8 cellular contexts compared by ENCODE assay signal in the genomic region with DNA sequence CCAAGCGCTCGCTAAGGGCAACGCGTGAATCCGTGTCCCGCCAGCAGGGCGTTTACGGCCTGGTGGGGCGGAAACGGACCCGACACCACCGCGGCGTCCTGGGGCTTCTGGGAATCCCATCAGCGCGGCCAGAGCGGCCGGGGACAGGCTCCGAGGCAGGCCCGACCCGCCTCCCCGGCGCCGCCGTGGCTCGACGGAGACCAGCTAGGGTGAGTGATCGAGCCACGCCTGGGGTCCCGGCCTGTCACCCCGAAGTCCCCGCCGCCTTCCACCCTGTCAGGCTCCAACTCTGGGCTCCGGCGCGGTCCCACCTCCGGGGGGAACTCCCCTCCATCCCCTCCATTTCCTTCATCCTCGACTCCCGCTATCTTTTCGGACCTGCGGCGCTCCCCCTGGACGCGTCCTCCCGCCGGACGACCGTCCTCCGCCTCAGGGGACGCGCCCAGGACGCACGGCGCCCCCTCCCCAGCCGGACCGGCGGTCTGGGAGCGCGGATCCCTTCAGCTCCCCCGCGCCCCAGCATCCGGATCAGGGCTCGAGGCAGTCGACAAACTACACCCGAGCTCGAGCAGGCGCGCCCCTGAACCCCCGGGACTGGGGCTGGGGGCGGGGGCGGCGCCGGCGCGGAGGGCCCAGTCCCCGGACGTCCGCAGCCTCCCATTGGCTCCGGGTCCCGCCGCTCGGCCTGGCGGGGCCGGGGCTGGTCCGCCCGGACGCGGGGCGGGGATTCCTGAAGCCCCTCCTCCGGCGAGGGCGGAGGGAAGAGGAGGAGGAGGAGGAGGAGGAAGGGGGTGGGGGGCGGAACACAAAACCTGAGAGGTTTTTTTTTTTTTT. TPM values are rescaled to one million over a fixed set of nuclear protein-coding genes. Genes with fewer than 3 reads are reported as not detected.
DNase-seq lines count a peak whose midpoint lies in the region; ATAC-seq, FAIRE-seq and TF ChIP-seq lines count a peak whose summit lies in the region.

No MANE protein-coding gene starts in this region.

- ATAC-seq in HG02759 (IDR thresholded peaks at IDR 0.05; ENCODE audit: unreplicated experiment) (peak; percentile 89), left ventricle myocardium superior (peak; percentile 95)

- no peak for FAIRE-seq in urothelium cell line (lab: Jason Lieb, UNC)

- peak overlapping the region; percentile 91 for H3K4me3 ChIP-seq in GM12875 (ENCODE audit: low read depth, low read length)

- peak; percentile 33; the same call in 1 of the 2 replicates for TF ChIP-seq CTCF in GM12875 (IDR thresholded peaks at IDR 0.05; ENCODE audit: borderline replicate concordance, insufficient read depth, low read depth, low read length)

- intact Hi-C loops in left ventricle myocardium superior (cut with micrococcal nuclease): no loop called here

- peak; percentile 96 for DNase-seq in NCI-H1436 (lab: John Stamatoyannopoulos, UW)
- peak; percentile 90 to 95 (median 93) for DNase-seq in T-helper 1 cell
- peak; percentile 78 for DNase-seq in amniotic stem cell (lab: John Stamatoyannopoulos, UW)
- DNase-seq in left ventricle myocardium superior: peak; percentile 97
- DNase-seq in pulmonary artery endothelial cell (ENCODE audit: low read depth, low spot score): peak; percentile 69
- peak; percentile 97 for DNase-seq in urothelium cell line (ENCODE audit: low spot score)

RNA-seq across cellular contexts. Expression of a gene that starts 0.6 kb away (rescaled TPM):
- 9.5 TPM for total RNA-seq in left ventricle myocardium superior
- total RNA-seq in pulmonary artery endothelial cell: 4.2 and 5.4 TPM in 2 replicates

RNA-seq across cellular contexts. Expression of a gene that starts 35.3 kb away (rescaled TPM):
- 0.47 TPM for total RNA-seq in left ventricle myocardium superior
- total RNA-seq in pulmonary artery endothelial cell: 0.07 TPM in 1 of 2 replicates, not detected in the other

Comparison
In these comparisons a context has a peak if more than half of its experiments do, and no peak if none do; other contexts are left out.
1. Peak in every context shown above with its lines: DNase-seq, ATAC-seq and H3K4me3 ChIP-seq.